In genomic region chr16:84340305-84341040, GRCh38 we compare ENCODE assay signal across 1 cellular context.
A peak's percentile ranks its signal among the peaks of the same experiment; 100 is the strongest.
TF ChIP-seq lines count a peak whose summit lies in the region.

No MANE protein-coding gene starts in this region.

TF ChIP-seq in HepG2, 621 proteins besides CTCF, POLR2A, EP300 and RAD21:
- peak; percentile 47; the same call in 1 of the 2 replicates for TF ChIP-seq CEBPB (IDR thresholded peaks at IDR 0.05; ENCODE audit: borderline replicate concordance, low read depth, low read length)
- TF ChIP-seq ZNF432 (CRISPR knock-in tag; IDR thresholded peaks at IDR 0.05; ENCODE audit: borderline replicate concordance) = no peak
- TF ChIP-seq IRF9 (CRISPR knock-in tag; IDR thresholded peaks at IDR 0.05; ENCODE audit: borderline replicate concordance) = no peak
- no peak for TF ChIP-seq ZNF614 (CRISPR knock-in tag; IDR thresholded peaks at IDR 0.05; ENCODE audit: borderline replicate concordance)
- no peak for TF ChIP-seq DNMT3B (CRISPR knock-in tag; conservative IDR thresholded peaks at IDR 0.05)
TF ChIP-seq in HepG2: peak in this region for 1.
